ENCODE assay signal across 2 cellular contexts in genomic region chr15:93055211-93055763, GRCh38.
TF ChIP-seq lines count a peak whose summit lies in the region.

No MANE protein-coding gene starts in this region.

TF ChIP-seq in GM23338, 12 proteins besides CTCF, POLR2A, EP300 and RAD21 (continued from another document):
- TF ChIP-seq, protein P1, sequence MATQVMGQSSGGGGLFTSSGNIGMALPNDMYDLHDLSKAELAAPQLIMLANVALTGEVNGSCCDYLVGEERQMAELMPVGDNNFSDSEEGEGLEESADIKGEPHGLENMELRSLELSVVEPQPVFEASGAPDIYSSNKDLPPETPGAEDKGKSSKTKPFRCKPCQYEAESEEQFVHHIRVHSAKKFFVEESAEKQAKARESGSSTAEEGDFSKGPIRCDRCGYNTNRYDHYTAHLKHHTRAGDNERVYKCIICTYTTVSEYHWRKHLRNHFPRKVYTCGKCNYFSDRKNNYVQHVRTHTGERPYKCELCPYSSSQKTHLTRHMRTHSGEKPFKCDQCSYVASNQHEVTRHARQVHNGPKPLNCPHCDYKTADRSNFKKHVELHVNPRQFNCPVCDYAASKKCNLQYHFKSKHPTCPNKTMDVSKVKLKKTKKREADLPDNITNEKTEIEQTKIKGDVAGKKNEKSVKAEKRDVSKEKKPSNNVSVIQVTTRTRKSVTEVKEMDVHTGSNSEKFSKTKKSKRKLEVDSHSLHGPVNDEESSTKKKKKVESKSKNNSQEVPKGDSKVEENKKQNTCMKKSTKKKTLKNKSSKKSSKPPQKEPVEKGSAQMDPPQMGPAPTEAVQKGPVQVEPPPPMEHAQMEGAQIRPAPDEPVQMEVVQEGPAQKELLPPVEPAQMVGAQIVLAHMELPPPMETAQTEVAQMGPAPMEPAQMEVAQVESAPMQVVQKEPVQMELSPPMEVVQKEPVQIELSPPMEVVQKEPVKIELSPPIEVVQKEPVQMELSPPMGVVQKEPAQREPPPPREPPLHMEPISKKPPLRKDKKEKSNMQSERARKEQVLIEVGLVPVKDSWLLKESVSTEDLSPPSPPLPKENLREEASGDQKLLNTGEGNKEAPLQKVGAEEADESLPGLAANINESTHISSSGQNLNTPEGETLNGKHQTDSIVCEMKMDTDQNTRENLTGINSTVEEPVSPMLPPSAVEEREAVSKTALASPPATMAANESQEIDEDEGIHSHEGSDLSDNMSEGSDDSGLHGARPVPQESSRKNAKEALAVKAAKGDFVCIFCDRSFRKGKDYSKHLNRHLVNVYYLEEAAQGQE (IDR thresholded peaks at IDR 0.05; ENCODE audit: unreplicated experiment), result no peak
- TF ChIP-seq NANOG (IDR thresholded peaks at IDR 0.05; ENCODE audit: borderline replicate concordance), result no peak
- TF ChIP-seq, protein P2, sequence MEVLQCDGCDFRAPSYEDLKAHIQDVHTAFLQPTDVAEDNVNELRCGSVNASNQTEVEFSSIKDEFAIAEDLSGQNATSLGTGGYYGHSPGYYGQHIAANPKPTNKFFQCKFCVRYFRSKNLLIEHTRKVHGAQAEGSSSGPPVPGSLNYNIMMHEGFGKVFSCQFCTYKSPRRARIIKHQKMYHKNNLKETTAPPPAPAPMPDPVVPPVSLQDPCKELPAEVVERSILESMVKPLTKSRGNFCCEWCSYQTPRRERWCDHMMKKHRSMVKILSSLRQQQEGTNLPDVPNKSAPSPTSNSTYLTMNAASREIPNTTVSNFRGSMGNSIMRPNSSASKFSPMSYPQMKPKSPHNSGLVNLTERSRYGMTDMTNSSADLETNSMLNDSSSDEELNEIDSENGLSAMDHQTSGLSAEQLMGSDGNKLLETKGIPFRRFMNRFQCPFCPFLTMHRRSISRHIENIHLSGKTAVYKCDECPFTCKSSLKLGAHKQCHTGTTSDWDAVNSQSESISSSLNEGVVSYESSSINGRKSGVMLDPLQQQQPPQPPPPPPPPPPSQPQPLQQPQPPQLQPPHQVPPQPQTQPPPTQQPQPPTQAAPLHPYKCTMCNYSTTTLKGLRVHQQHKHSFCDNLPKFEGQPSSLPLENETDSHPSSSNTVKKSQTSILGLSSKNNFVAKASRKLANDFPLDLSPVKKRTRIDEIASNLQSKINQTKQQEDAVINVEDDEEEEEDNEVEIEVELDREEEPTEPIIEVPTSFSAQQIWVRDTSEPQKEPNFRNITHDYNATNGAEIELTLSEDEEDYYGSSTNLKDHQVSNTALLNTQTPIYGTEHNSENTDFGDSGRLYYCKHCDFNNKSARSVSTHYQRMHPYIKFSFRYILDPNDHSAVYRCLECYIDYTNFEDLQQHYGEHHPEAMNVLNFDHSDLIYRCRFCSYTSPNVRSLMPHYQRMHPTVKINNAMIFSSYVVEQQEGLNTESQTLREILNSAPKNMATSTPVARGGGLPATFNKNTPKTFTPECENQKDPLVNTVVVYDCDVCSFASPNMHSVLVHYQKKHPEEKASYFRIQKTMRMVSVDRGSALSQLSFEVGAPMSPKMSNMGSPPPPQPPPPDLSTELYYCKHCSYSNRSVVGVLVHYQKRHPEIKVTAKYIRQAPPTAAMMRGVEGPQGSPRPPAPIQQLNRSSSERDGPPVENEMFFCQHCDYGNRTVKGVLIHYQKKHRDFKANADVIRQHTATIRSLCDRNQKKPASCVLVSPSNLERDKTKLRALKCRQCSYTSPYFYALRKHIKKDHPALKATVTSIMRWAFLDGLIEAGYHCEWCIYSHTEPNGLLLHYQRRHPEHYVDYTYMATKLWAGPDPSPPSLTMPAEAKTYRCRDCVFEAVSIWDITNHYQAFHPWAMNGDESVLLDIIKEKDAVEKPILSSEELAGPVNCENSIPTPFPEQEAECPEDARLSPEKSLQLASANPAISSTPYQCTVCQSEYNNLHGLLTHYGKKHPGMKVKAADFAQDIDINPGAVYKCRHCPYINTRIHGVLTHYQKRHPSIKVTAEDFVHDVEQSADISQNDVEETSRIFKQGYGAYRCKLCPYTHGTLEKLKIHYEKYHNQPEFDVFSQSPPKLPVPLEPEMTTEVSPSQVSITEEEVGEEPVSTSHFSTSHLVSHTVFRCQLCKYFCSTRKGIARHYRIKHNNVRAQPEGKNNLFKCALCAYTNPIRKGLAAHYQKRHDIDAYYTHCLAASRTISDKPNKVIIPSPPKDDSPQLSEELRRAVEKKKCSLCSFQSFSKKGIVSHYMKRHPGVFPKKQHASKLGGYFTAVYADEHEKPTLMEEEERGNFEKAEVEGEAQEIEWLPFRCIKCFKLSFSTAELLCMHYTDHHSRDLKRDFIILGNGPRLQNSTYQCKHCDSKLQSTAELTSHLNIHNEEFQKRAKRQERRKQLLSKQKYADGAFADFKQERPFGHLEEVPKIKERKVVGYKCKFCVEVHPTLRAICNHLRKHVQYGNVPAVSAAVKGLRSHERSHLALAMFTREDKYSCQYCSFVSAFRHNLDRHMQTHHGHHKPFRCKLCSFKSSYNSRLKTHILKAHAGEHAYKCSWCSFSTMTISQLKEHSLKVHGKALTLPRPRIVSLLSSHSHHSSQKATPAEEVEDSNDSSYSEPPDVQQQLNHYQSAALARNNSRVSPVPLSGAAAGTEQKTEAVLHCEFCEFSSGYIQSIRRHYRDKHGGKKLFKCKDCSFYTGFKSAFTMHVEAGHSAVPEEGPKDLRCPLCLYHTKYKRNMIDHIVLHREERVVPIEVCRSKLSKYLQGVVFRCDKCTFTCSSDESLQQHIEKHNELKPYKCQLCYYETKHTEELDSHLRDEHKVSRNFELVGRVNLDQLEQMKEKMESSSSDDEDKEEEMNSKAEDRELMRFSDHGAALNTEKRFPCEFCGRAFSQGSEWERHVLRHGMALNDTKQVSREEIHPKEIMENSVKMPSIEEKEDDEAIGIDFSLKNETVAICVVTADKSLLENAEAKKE (CRISPR knock-in tag; IDR thresholded peaks at IDR 0.05), result no peak

TF ChIP-seq in WTC11, 78 proteins besides CTCF, POLR2A, EP300 and RAD21 (continued from another document):
- TF ChIP-seq ZNF532 (CRISPR knock-in tag; IDR thresholded peaks at IDR 0.05; ENCODE audit: borderline replicate concordance) (no peak), TCF7 (CRISPR knock-in tag; IDR thresholded peaks at IDR 0.05; ENCODE audit: low read depth) (no peak), HMGXB4 (CRISPR knock-in tag; IDR thresholded peaks at IDR 0.05) (no peak), IRF2 (CRISPR knock-in tag; IDR thresholded peaks at IDR 0.05; ENCODE audit: borderline replicate concordance, low read depth) (no peak)
